In genomic region chr12:19220205-19220604, GRCh38 we compare ENCODE assay signal across 2 cellular contexts.
A peak's percentile ranks its signal among the peaks of the same experiment; 100 is the strongest.
TF ChIP-seq lines count a peak whose summit lies in the region.

No MANE protein-coding gene starts in this region.

TF ChIP-seq in IMR-90, 13 proteins besides CTCF, POLR2A, EP300 and RAD21:
- TF ChIP-seq MAFK (IDR thresholded peaks at IDR 0.05; ENCODE audit: low read depth, low read length) (no peak), FOS (IDR thresholded peaks at IDR 0.05; ENCODE audit: low read depth, low read length) (peak; percentile 70)
TF ChIP-seq in IMR-90: peak in this region for 1.

TF ChIP-seq in K562, 482 proteins besides CTCF, POLR2A, EP300 and RAD21:
- TF ChIP-seq CREB1 (IDR thresholded peaks at IDR 0.05) (peak; percentile 78), CREB1 (CRISPR knock-in tag; IDR thresholded peaks at IDR 0.05) (peak; percentile 57; the same call in 1 of the 2 replicates), KLF13 (tag; IDR thresholded peaks at IDR 0.05; ENCODE audit: borderline replicate concordance, low read depth) (no peak), ATF1 (CRISPR knock-in tag; IDR thresholded peaks at IDR 0.05) (no peak), ATF1 (tag; IDR thresholded peaks at IDR 0.05) (peak; percentile 79), ATF7 (IDR thresholded peaks at IDR 0.05) (peak; percentile 61; the same call in 1 of the 2 replicates), RREB1 (CRISPR knock-in tag; IDR thresholded peaks at IDR 0.05) (no peak), E2F4 (CRISPR knock-in tag; IDR thresholded peaks at IDR 0.05; ENCODE audit: low read depth) (no peak), ATF3 (IDR thresholded peaks at IDR 0.05) (peak; percentile 76), ATF3 (CRISPR knock-in tag; conservative IDR thresholded peaks at IDR 0.05) (no peak), ZBTB12 (CRISPR knock-in tag; IDR thresholded peaks at IDR 0.05) (0 out of 2 replicates have a peak, but pooled peaks have one; percentile 50), NFXL1 (CRISPR knock-in tag; IDR thresholded peaks at IDR 0.05) (no peak), JUND (IDR thresholded peaks at IDR 0.05; ENCODE audit: borderline replicate concordance, low read depth, low read length) (no peak), JUND (tag; IDR thresholded peaks at IDR 0.05; ENCODE audit: borderline replicate concordance, low read depth, low read length) (0 out of 3 replicates have a peak, but pooled peaks have one; percentile 42), ZNF316 (IDR thresholded peaks at IDR 0.05) (no peak), ZNF76 (CRISPR knock-in tag; IDR thresholded peaks at IDR 0.05; ENCODE audit: borderline replicate concordance) (no peak), POLR2AphosphoS5 (IDR thresholded peaks at IDR 0.05; ENCODE audit: control insufficient read depth, insufficient read depth, low read depth, low read length) (no peak), CREM (IDR thresholded peaks at IDR 0.05; ENCODE audit: low read depth) (peak; percentile 79), ILF3 (IDR thresholded peaks at IDR 0.05; ENCODE audit: borderline replicate concordance) (no peak)
